Comparison of ENCODE assay signal across 14 cellular contexts in the genomic region with DNA sequence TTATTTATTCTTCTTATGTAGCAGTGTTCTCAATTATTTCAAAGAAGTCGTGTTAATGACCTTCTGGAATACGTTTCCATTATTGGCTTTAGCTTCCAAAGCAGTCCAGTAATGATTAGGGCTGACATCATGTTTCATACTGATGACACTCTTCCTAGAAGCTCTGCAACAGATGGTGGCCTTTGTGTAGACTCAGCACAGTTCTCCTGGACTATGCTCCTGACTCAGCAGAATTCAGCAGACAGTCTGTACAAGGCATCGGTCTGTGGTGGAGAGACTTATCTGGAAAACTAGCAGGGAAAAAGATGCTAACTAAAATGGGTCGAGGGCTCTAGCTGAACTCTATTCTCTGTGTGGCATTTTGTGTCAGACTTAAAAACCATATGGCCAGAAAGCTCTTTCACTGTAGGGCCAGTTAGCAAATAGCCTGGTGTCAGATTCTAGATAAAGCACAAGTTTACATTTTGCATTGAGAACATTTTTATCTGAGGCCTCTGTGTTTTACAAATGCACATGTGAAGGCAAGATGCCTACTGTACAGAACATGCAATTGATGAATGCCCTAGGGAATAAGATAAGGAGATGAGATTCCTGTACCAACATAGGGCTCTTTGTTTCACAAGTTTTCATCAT. TPM values are rescaled to one million over a fixed set of nuclear protein-coding genes. Genes with fewer than 3 reads are reported as not detected.
DNase-seq lines count a peak whose midpoint lies in the region; ATAC-seq and TF ChIP-seq lines count a peak whose summit lies in the region.
"Had no signal": no experiment of that assay in that cellular context is flagged by ENCODE, and none has a peak within 500 bp of the region (broad histone marks: within the 10 kb centered on the region; RNA-seq: fewer than 3 reads in every experiment).

No MANE protein-coding gene starts in this region.

- no peaks in the 10 kb centered on the region for H3K36me3 ChIP-seq in osteoblast (ENCODE audit: insufficient read depth, low read length)
- H3K36me3 ChIP-seq: BLaER1 had no signal

- H2AFZ ChIP-seq in osteoblast (ENCODE audit: low read length), result no peak overlapping the region

- H3K27me3 ChIP-seq in osteoblast (ENCODE audit: insufficient read depth, low read length), result no peaks in the 10 kb centered on the region
- H3K27me3 ChIP-seq: BLaER1 had no signal

- no peaks in the 10 kb centered on the region for H3K36me3 Mint-ChIP-seq in mesothelial cell of epicardium

- H3K27me3 Mint-ChIP-seq in mesothelial cell of epicardium (ENCODE audit: low read depth), result no peaks in the 10 kb centered on the region

- no peak for ATAC-seq in GM18867 (IDR thresholded peaks at IDR 0.05; ENCODE audit: unreplicated experiment)
- ATAC-seq in GM21515 (IDR thresholded peaks at IDR 0.05; ENCODE audit: unreplicated experiment), result no peak
- ATAC-seq: PC-3 had no signal

- H3K79me2 ChIP-seq in osteoblast (ENCODE audit: insufficient read depth, low read length), result no peaks in the 10 kb centered on the region

- H3K27ac Mint-ChIP-seq in mesothelial cell of epicardium, result peak overlapping the region; percentile 83

- H3K4me3 ChIP-seq in cardiac fibroblast (replicated peaks in 1 of 2; ENCODE audit: low read depth in 2 of 2, low read length in 2 of 2), result no peak overlapping the region
- no peak overlapping the region for H3K4me3 ChIP-seq in osteoblast (ENCODE audit: insufficient read depth, low read length)
- H3K4me3 ChIP-seq: BLaER1 had no signal

- TF ChIP-seq CTCF in cardiac fibroblast (IDR thresholded peaks at IDR 0.05; ENCODE audit: low read depth, low read length), result no peak
- no peak for TF ChIP-seq CTCF in mesothelial cell of epicardium (IDR thresholded peaks at IDR 0.05; ENCODE audit: unreplicated experiment)
- TF ChIP-seq CTCF in osteoblast (IDR thresholded peaks at IDR 0.05; ENCODE audit: extremely low read depth, low read depth, low read length), result no peak
- TF ChIP-seq CTCF in GM13976 (IDR thresholded peaks at IDR 0.05; ENCODE audit: borderline replicate concordance, control extremely low read depth, extremely low read depth, insufficient read depth, missing control alignments), result no peak

- in situ Hi-C loops in GM13976 (cut with MboI; ENCODE audit: low sequenced_read_pairs, unreplicated experiment), result no loop called here

- H3K4me3 Mint-ChIP-seq in mesothelial cell of epicardium, result no peak overlapping the region

- H3K4me2 ChIP-seq in osteoblast (ENCODE audit: insufficient read depth, low read length), result no peak overlapping the region
- H3K4me2 ChIP-seq: BLaER1 had no signal

- H3K9me3 Mint-ChIP-seq in mesothelial cell of epicardium, result no peaks in the 10 kb centered on the region

- no peak overlapping the region for H3K27ac ChIP-seq in osteoblast (ENCODE audit: low read depth, low read length)
- H3K27ac ChIP-seq: BLaER1 had no signal

- peaks cover 23% of the 10 kb centered on the region for H3K4me1 Mint-ChIP-seq in mesothelial cell of epicardium

- H3K4me1 ChIP-seq in osteoblast (ENCODE audit: insufficient read depth, low read length), result peaks cover 30% of the 10 kb centered on the region
- H3K4me1 ChIP-seq: BLaER1 had no signal

- H4K20me1 ChIP-seq in osteoblast (ENCODE audit: insufficient read depth, low read length), result no peaks in the 10 kb centered on the region
- H4K20me1 ChIP-seq: BLaER1 had no signal

- DNase-seq in COLO668 (lab: John Stamatoyannopoulos, UW; ENCODE audit: unreplicated experiment) (peak; percentile 17), NCI-H460 (ENCODE audit: extremely low read depth, low read depth) (peak; percentile 52), cardiac fibroblast (ENCODE audit: low read depth in 2 of 2) (peak; percentile 53 to 55), mesothelial cell of epicardium (ENCODE audit: low spot score in 2 of 2, unreplicated experiment in 2 of 2) (no peak), osteoblast (ENCODE audit: insufficient read length, low spot score, missing footprints) (no peak), GM13976 (ENCODE audit: low spot score) (no peak)
- DNase-seq: effector memory CD4-positive, alpha-beta T cell; NCI-H187 treated with DMSO at 0.1 percent for 48 hours; PC-3; stimulated activated CD8-positive, alpha-beta memory T cell treated with anti-CD3 and anti-CD28 coated beads, Interleukin-4, amount 100 ng/mL, for 48 hours; T1000 had no signal

- no peaks in the 10 kb centered on the region for H3K9me3 ChIP-seq in osteoblast (ENCODE audit: low read depth, low read length)
- H3K9me3 ChIP-seq: BLaER1 had no signal

RNA-seq across cellular contexts. Expression of a gene that starts 35.1 kb away (rescaled TPM):
- total RNA-seq in NCI-H460 (2014; rRNA removed; shearing (Covaris generic)), result 73.7 and 77.5 TPM in 2 replicates
- polyA plus RNA-seq in NCI-H460 (2014; cell fraction: nucleus; rRNA removed), result 34.7 and 56.6 TPM in 2 replicates
- total RNA-seq in mesothelial cell of epicardium, result 58.5 to 61.2 TPM (median 59.2 TPM) in 3 replicates
- total RNA-seq in osteoblast, result 21.7 and 23.0 TPM in 2 replicates

Comparison
In these comparisons a context has a peak if more than half of its experiments do, and no peak if none do; other contexts are left out.
1. DNase-seq: peak in COLO668 (single experiment), NCI-H460 (single experiment) and cardiac fibroblast (2 of 2); none in mesothelial cell of epicardium (0 of 2), osteoblast (single experiment) and GM13976 (single experiment).